ENCODE assay signal across 1 cellular context in genomic region chr20:5504061-5504739, GRCh38.
TF ChIP-seq lines count a peak whose summit lies in the region.

No MANE protein-coding gene starts in this region.

TF ChIP-seq in HepG2, 621 proteins besides CTCF, POLR2A, EP300 and RAD21 (continued from another document and continues in another):
- no peak for TF ChIP-seq KIAA2018 (CRISPR knock-in tag; IDR thresholded peaks at IDR 0.05; ENCODE audit: borderline replicate concordance)
- no peak for TF ChIP-seq TFDP1 (CRISPR knock-in tag; IDR thresholded peaks at IDR 0.05; ENCODE audit: borderline replicate concordance)
- no peak for TF ChIP-seq GPBP1L1 (CRISPR knock-in tag; IDR thresholded peaks at IDR 0.05)
- no peak for TF ChIP-seq BCL6 (CRISPR knock-in tag; IDR thresholded peaks at IDR 0.05)
- TF ChIP-seq RBM39 (IDR thresholded peaks at IDR 0.05; ENCODE audit: low read depth, low read length, poor library complexity, severe bottlenecking), result no peak
- no peak for TF ChIP-seq NFAT5 (CRISPR knock-in tag; IDR thresholded peaks at IDR 0.05)
- no peak for TF ChIP-seq TCF7 (IDR thresholded peaks at IDR 0.05; ENCODE audit: low read depth)
- TF ChIP-seq ZNF451 (CRISPR knock-in tag; IDR thresholded peaks at IDR 0.05), result no peak
- TF ChIP-seq ZHX1 (CRISPR knock-in tag; IDR thresholded peaks at IDR 0.05; ENCODE audit: low read depth), result no peak
- TF ChIP-seq ZFX (CRISPR knock-in tag; IDR thresholded peaks at IDR 0.05; ENCODE audit: low read depth), result peak; percentile 58
- TF ChIP-seq ZBTB44 (CRISPR knock-in tag; IDR thresholded peaks at IDR 0.05), result no peak
- TF ChIP-seq POGZ (CRISPR knock-in tag; IDR thresholded peaks at IDR 0.05), result peak; percentile 62
- no peak for TF ChIP-seq DNMT3B (CRISPR knock-in tag; conservative IDR thresholded peaks at IDR 0.05)
- TF ChIP-seq POLR2AphosphoS2 (IDR thresholded peaks at IDR 0.05; ENCODE audit: low read depth, low read length), result no peak
- TF ChIP-seq PPARG (CRISPR knock-in tag; conservative IDR thresholded peaks at IDR 0.05), result no peak
- TF ChIP-seq ZBTB3 (CRISPR knock-in tag; IDR thresholded peaks at IDR 0.05; ENCODE audit: borderline replicate concordance, low read depth), result no peak
- TF ChIP-seq MED13 (CRISPR knock-in tag; IDR thresholded peaks at IDR 0.05), result no peak
- TF ChIP-seq ZNF333 (CRISPR knock-in tag; IDR thresholded peaks at IDR 0.05; ENCODE audit: borderline replicate concordance), result no peak
- TF ChIP-seq ZNF230 (CRISPR knock-in tag; IDR thresholded peaks at IDR 0.05), result 0 out of 2 replicates have a peak, but pooled peaks have one; percentile 25
- no peak for TF ChIP-seq MNT (IDR thresholded peaks at IDR 0.05)
- no peak for TF ChIP-seq PBX3 (CRISPR knock-in tag; IDR thresholded peaks at IDR 0.05; ENCODE audit: borderline replicate concordance)
- no peak for TF ChIP-seq ZBTB14 (CRISPR knock-in tag; IDR thresholded peaks at IDR 0.05)
- peak; percentile 36; the same call in 1 of the 2 replicates for TF ChIP-seq PBX2 (CRISPR knock-in tag; IDR thresholded peaks at IDR 0.05)
- no peak for TF ChIP-seq CREBL2 (CRISPR knock-in tag; IDR thresholded peaks at IDR 0.05; ENCODE audit: borderline replicate concordance)
